In the genomic region with DNA sequence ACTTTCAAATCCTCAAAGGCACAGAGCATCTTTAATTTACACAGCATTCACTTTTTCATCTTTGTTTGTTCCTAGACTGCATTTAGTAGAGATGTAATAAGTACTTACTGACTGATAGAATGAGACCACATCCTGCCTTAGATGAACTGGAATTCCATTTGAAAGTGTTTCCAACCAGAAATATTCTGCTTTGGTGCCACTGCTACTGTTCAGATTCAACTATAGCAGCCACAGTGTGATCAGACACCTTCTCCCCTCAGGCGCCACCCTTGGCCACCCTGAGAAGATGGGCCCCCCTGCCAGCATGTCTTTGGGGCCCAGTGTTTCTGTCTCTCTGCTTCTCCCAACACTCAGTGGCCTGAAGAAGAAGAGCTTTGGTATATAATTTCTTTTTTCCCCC, we compare ENCODE assay signal across 9 cellular contexts.
DNase-seq lines count a peak whose midpoint lies in the region; ATAC-seq, FAIRE-seq and TF ChIP-seq lines count a peak whose summit lies in the region.
"Had no signal": no experiment of that assay in that cellular context is flagged by ENCODE, and none has a peak within 500 bp of the region (broad histone marks: within the 10 kb centered on the region; RNA-seq: fewer than 3 reads in every experiment).

No MANE protein-coding gene starts in this region.

- no peak overlapping the region for H3K4me3 Mint-ChIP-seq in astrocyte (ENCODE audit: unreplicated experiment)

- no peaks in the 10 kb centered on the region for H3K9me3 Mint-ChIP-seq in astrocyte (ENCODE audit: unreplicated experiment)

- H3K36me3 ChIP-seq in astrocyte (ENCODE audit: insufficient read depth, low read length), result no peaks in the 10 kb centered on the region
- H3K36me3 ChIP-seq in sigmoid colon, result no peaks in the 10 kb centered on the region
- no peaks in the 10 kb centered on the region for H3K36me3 ChIP-seq in SJCRH30

- no peak for TF ChIP-seq EP300 in sigmoid colon (IDR thresholded peaks at IDR 0.05)

- H3K27me3 Mint-ChIP-seq in astrocyte (ENCODE audit: low read depth, unreplicated experiment), result no peaks in the 10 kb centered on the region

- H3K79me2 ChIP-seq in astrocyte (ENCODE audit: insufficient read depth, low read length), result no peaks in the 10 kb centered on the region

- peak; percentile 7 for ATAC-seq in HG02981 (IDR thresholded peaks at IDR 0.05; ENCODE audit: unreplicated experiment)

- 89 to 93% methylated on average over 1 of the region's 1 CpG for WGBS in sigmoid colon, 2 donors

- no peaks in the 10 kb centered on the region for H3K9me3 ChIP-seq in astrocyte (ENCODE audit: insufficient read depth, low read depth, low read length)
- H3K9me3 ChIP-seq in sigmoid colon, result no peaks in the 10 kb centered on the region
- no peaks in the 10 kb centered on the region for H3K9me3 ChIP-seq in SJCRH30 (replicated peaks)

- no peak for FAIRE-seq in astrocyte (lab: Jason Lieb, UNC)

- H3K27me3 ChIP-seq in astrocyte (ENCODE audit: insufficient read depth, low read length) (no peaks in the 10 kb centered on the region), sigmoid colon (no peaks in the 10 kb centered on the region), SJCRH30 (no peaks in the 10 kb centered on the region)

- no peak overlapping the region for H3K9ac ChIP-seq in astrocyte (ENCODE audit: low read length)

- H3K27ac Mint-ChIP-seq in astrocyte (ENCODE audit: unreplicated experiment), result peak overlapping the region; percentile 44

- DNase-seq in GM03348 (ENCODE audit: low spot score) (peak; percentile 28), astrocyte (ENCODE audit: low read depth) (peak; percentile 54), sigmoid colon (no peak), hepatic stellate cell (ENCODE audit: low spot score) (no peak), SJCRH30 (no peak), SKM-1 treated with dmso at 0.1 percent for 144 hours (lab: John Stamatoyannopoulos, UW; ENCODE audit: unreplicated experiment) (no peak), NCI-H446 (lab: John Stamatoyannopoulos, UW) (no peak)
- DNase-seq: NCI-H1694 treated with DMSO at 0.1 percent for 48 hours had no signal

- intact Hi-C loops in sigmoid colon (cut with DNase I), result no loop called here

- H2AFZ ChIP-seq in astrocyte (ENCODE audit: low read depth, low read length), result no peak overlapping the region

- no peaks in the 10 kb centered on the region for H3K36me3 Mint-ChIP-seq in astrocyte (ENCODE audit: low read depth, unreplicated experiment)

- H3K4me1 Mint-ChIP-seq in astrocyte (ENCODE audit: low read depth, unreplicated experiment), result peaks cover 10% of the 10 kb centered on the region

- H3K4me3 ChIP-seq in astrocyte (ENCODE audit: insufficient read depth, low read depth, low read length), result no peak overlapping the region
- H3K4me3 ChIP-seq in sigmoid colon, result no peak overlapping the region
- no peak overlapping the region for H3K4me3 ChIP-seq in SJCRH30

- H3K4me1 ChIP-seq in astrocyte (ENCODE audit: insufficient read depth, low read length) (peaks cover 3% of the 10 kb centered on the region), sigmoid colon (peaks cover 0 to 59% (median 55%) of the 10 kb centered on the region in 4 donors), SJCRH30 (peaks cover 2% of the 10 kb centered on the region; the same call in 1 of the 2 replicates)

- TF ChIP-seq POLR2A in sigmoid colon (IDR thresholded peaks at IDR 0.05), result no peak

- no peaks in the 10 kb centered on the region for H4K20me1 ChIP-seq in astrocyte (ENCODE audit: insufficient read depth, low read length)

- TF ChIP-seq CTCF in astrocyte (IDR thresholded peaks at IDR 0.05; ENCODE audit: insufficient read depth, low read depth, low read length), result no peak
- no peak for TF ChIP-seq CTCF in sigmoid colon (IDR thresholded peaks at IDR 0.05)

- H3K27ac ChIP-seq in astrocyte (ENCODE audit: low read depth, low read length) (no peak overlapping the region), sigmoid colon (peak overlapping the region; percentile 32 to 74 (median 66)), SJCRH30 (no peak overlapping the region)

- H3K4me2 ChIP-seq in astrocyte (ENCODE audit: low read length), result no peak overlapping the region

Comparison
In these comparisons a context has a peak if more than half of its experiments do, and no peak if none do; other contexts are left out.
1. DNase-seq: peak in GM03348 (single experiment) and astrocyte (single experiment); none in sigmoid colon (single experiment), hepatic stellate cell (single experiment), SJCRH30 (0 of 2), SKM-1 treated with dmso at 0.1 percent for 144 hours (single experiment) and NCI-H446 (0 of 2).
2. H3K27ac ChIP-seq: peak in sigmoid colon (4 of 4); none in astrocyte (single experiment) and SJCRH30 (single experiment).